Comparison of ENCODE assay signal across 8 cellular contexts in the genomic region with DNA sequence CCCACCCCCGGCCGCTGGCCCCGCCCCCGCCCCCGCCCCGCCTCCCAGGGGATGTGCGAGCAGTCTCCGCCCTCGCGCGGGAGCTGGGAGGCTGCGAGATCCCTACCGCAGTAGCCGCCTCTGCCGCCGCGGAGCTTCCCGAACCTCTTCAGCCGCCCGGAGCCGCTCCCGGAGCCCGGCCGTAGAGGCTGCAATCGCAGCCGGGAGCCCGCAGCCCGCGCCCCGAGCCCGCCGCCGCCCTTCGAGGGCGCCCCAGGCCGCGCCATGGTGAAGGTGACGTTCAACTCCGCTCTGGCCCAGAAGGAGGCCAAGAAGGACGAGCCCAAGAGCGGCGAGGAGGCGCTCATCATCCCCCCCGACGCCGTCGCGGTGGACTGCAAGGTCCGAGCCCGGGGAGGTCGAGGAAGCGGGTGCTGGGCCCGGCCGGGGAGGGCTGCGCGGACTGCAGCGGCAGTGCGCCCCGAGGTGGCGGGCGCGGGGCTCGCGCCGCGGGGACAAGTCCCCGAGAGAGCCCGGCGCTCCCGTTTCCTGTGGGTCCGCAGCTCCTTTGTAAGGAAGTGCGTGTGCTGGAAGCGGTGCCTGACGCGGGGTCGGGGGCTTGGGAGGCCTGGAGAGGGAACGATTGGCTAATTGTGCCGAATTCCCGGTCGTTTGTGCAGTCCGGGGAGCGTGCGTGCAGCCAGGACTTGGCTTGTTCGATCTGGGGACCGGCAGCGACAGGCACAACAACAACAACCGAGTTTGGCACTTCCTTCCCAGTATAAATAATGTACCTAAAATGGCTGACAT.
A peak's percentile ranks its signal among the peaks of the same experiment; 100 is the strongest.
DNase-seq lines count a peak whose midpoint lies in the region; ATAC-seq and TF ChIP-seq lines count a peak whose summit lies in the region.

A gene (plus strand): TSS at position 110 of the 789 bp plus-strand sequence. CDS start 155 bp downstream, at position 265.

- peak within 1 kb of the TSS; percentile 99 for H3K4me3 ChIP-seq in choroid plexus epithelial cell (ENCODE audit: low read depth, low read length)

- H3K27ac ChIP-seq in layer of hippocampus (ENCODE audit: low read depth, low read length) = peak within 1 kb of the TSS; percentile 98

- H3K27me3 ChIP-seq in layer of hippocampus (ENCODE audit: control insufficient read depth, insufficient read depth, low read length) = no peaks in the 10 kb centered on the region

- peak; percentile 21 for TF ChIP-seq CTCF in choroid plexus epithelial cell (conservative IDR thresholded peaks at IDR 0.05; ENCODE audit: low read depth, low read length)

- DNase-seq in NCI-H2029 (lab: John Stamatoyannopoulos, UW) = peak; percentile 43
- DNase-seq in NCI-H2029 treated with DMSO at 0.1 percent for 48 hours (lab: John Stamatoyannopoulos, UW) = no peak
- peak; percentile 49 for DNase-seq in NCI-H2196 (lab: John Stamatoyannopoulos, UW; ENCODE audit: unreplicated experiment)
- peak; percentile 71 for DNase-seq in activated CD4-positive, CD25-positive, alpha-beta regulatory T cell treated with anti-CD3 and anti-CD28 coated beads, Interleukin-2, amount 50 U/mL, for 72 hours
- peak; percentile 77 for DNase-seq in choroid plexus epithelial cell (ENCODE audit: low read depth)
- peak; percentile 63 for DNase-seq in stimulated activated CD4-positive, alpha-beta T cell treated with anti-CD3 and anti-CD28 coated beads, Interleukin-1b, Interleukin-23, amount 100 ng/mL, for 48 hours

- ATAC-seq in HG02852 (IDR thresholded peaks at IDR 0.05; ENCODE audit: unreplicated experiment) = peak; percentile 52
